Comparison of ENCODE assay signal across 17 cellular contexts in genomic region chr17:32277284-32277683, GRCh38. TPM values are rescaled to one million over a fixed set of nuclear protein-coding genes. Genes with fewer than 3 reads are reported as not detected.
DNase-seq lines count a peak whose midpoint lies in the region; ATAC-seq and TF ChIP-seq lines count a peak whose summit lies in the region.
"Had no signal": no experiment of that assay in that cellular context is flagged by ENCODE, and none has a peak within 500 bp of the region (broad histone marks: within the 10 kb centered on the region; RNA-seq: fewer than 3 reads in every experiment).

No MANE protein-coding gene starts in this region.

- H3K36me3 Mint-ChIP-seq in WTC11: no peaks in the 10 kb centered on the region

- H3K9ac ChIP-seq in mammary epithelial cell (ENCODE audit: insufficient read depth, low read length): no peak overlapping the region

- TF ChIP-seq CTCF in mammary epithelial cell (conservative IDR thresholded peaks at IDR 0.05 in 1 of 2, IDR thresholded peaks at IDR 0.05 in 1 of 2; ENCODE audit: extremely low read depth in 1 of 2, insufficient read depth in 1 of 2, low read depth in 1 of 2, low read length in 2 of 2) (no peak), WTC11 (IDR thresholded peaks at IDR 0.05) (no peak), fibroblast of villous mesenchyme (IDR thresholded peaks at IDR 0.05; ENCODE audit: insufficient read depth, low read depth, low read length) (no peak)

- CTCF ChIA-PET in mammary epithelial cell (lab: Charles Lee; ENCODE audit: low non-redundant PET) (no interaction called here), WTC11 (lab: Charles Lee) (interaction anchor here (2.5 to 3.9 kb wide), 4 partner anchors 10 to 24 kb away, joined by 8 to 15 read pairs (median 12); no protein-coding TSS in a partner anchor)

- no peak overlapping the region for H2AFZ ChIP-seq in mammary epithelial cell (ENCODE audit: low read depth, low read length)

- H3K27me3 Mint-ChIP-seq in WTC11 (ENCODE audit: low read depth): peaks cover 7% of the 10 kb centered on the region

- intact Hi-C loops in mammary epithelial cell (cut with micrococcal nuclease): no loop called here

- no peaks in the 10 kb centered on the region for H3K9me3 Mint-ChIP-seq in WTC11
- H3K9me3 Mint-ChIP-seq: activated T-cell treated with anti-CD3 and anti-CD28 coated beads, Interleukin-2, amount 50 U/mL, for 24 hours; nephron had no signal

- no TSS peak for BruUV-seq in mammary epithelial cell (replicated peaks; lab: Mats Ljungman, UMichigan)

- H3K4me1 ChIP-seq in mammary epithelial cell (ENCODE audit: insufficient read depth, low read length): no peaks in the 10 kb centered on the region
- H3K4me1 ChIP-seq: body of pancreas had no signal

- in situ Hi-C loops in T47D (cut with HindIII; ENCODE audit: low pct_unique_long_range_greater_than_20kb, low sequenced_read_pairs): no loop called here
- in situ Hi-C loops in mammary epithelial cell (cut with MboI; ENCODE audit: low sequenced_read_pairs in 2 of 2): no loop called here

- no peak overlapping the region for H3K27ac ChIP-seq in mammary epithelial cell (ENCODE audit: insufficient read depth, low read depth, low read length)
- H3K27ac ChIP-seq: body of pancreas, epithelial cell of prostate, VCaP had no signal

- H3K4me1 Mint-ChIP-seq in WTC11: peaks cover 67% of the 10 kb centered on the region

- H3K27ac Mint-ChIP-seq in WTC11: no peak overlapping the region; the same call in 1 of the 2 replicates
- H3K27ac Mint-ChIP-seq: activated T-cell treated with anti-CD3 and anti-CD28 coated beads, Interleukin-2, amount 50 U/mL, for 24 hours; nephron had no signal

- no peaks in the 10 kb centered on the region for H3K79me2 ChIP-seq in mammary epithelial cell (ENCODE audit: insufficient read depth, low read length)

- H3K4me3 Mint-ChIP-seq in WTC11: no peak overlapping the region
- H3K4me3 Mint-ChIP-seq: activated T-cell treated with anti-CD3 and anti-CD28 coated beads, Interleukin-2, amount 50 U/mL, for 24 hours; nephron had no signal

- H3K9me3 ChIP-seq in mammary epithelial cell (replicated peaks; ENCODE audit: insufficient read depth, low read length): no peaks in the 10 kb centered on the region
- H3K9me3 ChIP-seq: body of pancreas had no signal

- 82% methylated on average over 5 of the region's 6 CpGs for WGBS in mammary epithelial cell (ENCODE audit: low coverage, missing lambda C conversion rate)

- no peaks in the 10 kb centered on the region for H3K27me3 ChIP-seq in mammary epithelial cell (ENCODE audit: insufficient read depth, low read length)
- H3K27me3 ChIP-seq: body of pancreas had no signal

- no peaks in the 10 kb centered on the region for H4K20me1 ChIP-seq in mammary epithelial cell (ENCODE audit: insufficient read depth, low read length)

- POLR2A ChIA-PET in WTC11 (lab: Charles Lee): no interaction called here

- peak; percentile 11 for ATAC-seq in WTC11
- no peak for ATAC-seq in HG02678 (IDR thresholded peaks at IDR 0.05; ENCODE audit: unreplicated experiment)
- no peak for ATAC-seq in GM21717 (IDR thresholded peaks at IDR 0.05; ENCODE audit: unreplicated experiment)
- ATAC-seq: body of pancreas had no signal

- DNase-seq in T47D (ENCODE audit: low read depth in 1 of 2, low spot score in 1 of 2): peak; percentile 72 to 76
- no peak for DNase-seq in mammary epithelial cell
- DNase-seq in WTC11 (ENCODE audit: low spot score): peak; percentile 51
- DNase-seq in fibroblast of villous mesenchyme (ENCODE audit: low read depth): peak; percentile 42
- peak; percentile 13 for DNase-seq in skeletal muscle cell (ENCODE audit: low read depth)
- DNase-seq in SK-N-DZ (ENCODE audit: low spot score): no peak
- DNase-seq: activated T-cell treated with anti-CD3 and anti-CD28 coated beads, Interleukin-2, amount 50 U/mL, for 24 hours; body of pancreas; DMS53; KG1; NCI-H446 treated with DMSO at 0.1 percent for 48 hours; trophoblast cell had no signal

- dilution Hi-C loops in mammary epithelial cell (cut with HindIII; ENCODE audit: low sequenced_read_pairs): no loop called here

- H3K36me3 ChIP-seq in mammary epithelial cell (ENCODE audit: insufficient read depth, low read length): no peaks in the 10 kb centered on the region

- H3K4me2 ChIP-seq in mammary epithelial cell (ENCODE audit: insufficient read depth, low read depth, low read length): no peak overlapping the region

- H3K4me3 ChIP-seq in mammary epithelial cell (replicated peaks in 1 of 3; ENCODE audit: insufficient read depth in 1 of 3, low read depth in 2 of 3, low read length in 3 of 3) (no peak overlapping the region), fibroblast of villous mesenchyme (ENCODE audit: low read depth, low read length) (no peak overlapping the region), skeletal muscle cell (ENCODE audit: low read depth, low read length) (no peak overlapping the region)
- H3K4me3 ChIP-seq: body of pancreas had no signal

TF ChIP-seq in WTC11, 78 proteins besides CTCF, POLR2A, EP300 and RAD21:
- TF ChIP-seq ZNF121 (CRISPR knock-in tag; IDR thresholded peaks at IDR 0.05) (peak; percentile 76; the same call in 1 of the 2 replicates), CREB1 (CRISPR knock-in tag; IDR thresholded peaks at IDR 0.05) (0 out of 2 replicates have a peak, but pooled peaks have one; percentile 26), ZBTB21 (CRISPR knock-in tag; IDR thresholded peaks at IDR 0.05; ENCODE audit: borderline replicate concordance) (no peak), FOXK1 (CRISPR knock-in tag; IDR thresholded peaks at IDR 0.05) (0 out of 2 replicates have a peak, but pooled peaks have one; percentile 23)

RNA-seq across cellular contexts. Expression of gene RHBDL3, which starts 11.7 kb away (rescaled TPM):
- total RNA-seq in mammary epithelial cell (not detected), WTC11 (2021) (11.3 to 13.2 TPM (median 11.6 TPM) in 3 replicates), fibroblast of villous mesenchyme (under 0.01 TPM in 1 of 2 replicates, not detected in the other)
- 0.03 TPM for polyA plus RNA-seq in mammary epithelial cell
- not detected for polyA minus RNA-seq in mammary epithelial cell
- polyA plus RNA-seq in SK-N-DZ (2014; cell fraction: cytosol; rRNA removed): 1.3 and 2.5 TPM in 2 replicates
- polyA plus RNA-seq in SK-N-DZ (2014; cell fraction: nucleus; rRNA removed): 1.6 and 2.1 TPM in 2 replicates

Comparison
In these comparisons a context has a peak if more than half of its experiments do, and no peak if none do; other contexts are left out.
1. DNase-seq: peak in T47D (2 of 2), WTC11 (single experiment), fibroblast of villous mesenchyme (single experiment) and skeletal muscle cell (single experiment); none in mammary epithelial cell (single experiment) and SK-N-DZ (single experiment).
2. RNA of gene RHBDL3, which starts 11.7 kb away (total RNA-seq): 11.3 to 13.2 TPM in WTC11; not detected in mammary epithelial cell and under 0.01 TPM in fibroblast of villous mesenchyme; every median in the first group is over 10 times any median in the second.